In the genomic region with DNA sequence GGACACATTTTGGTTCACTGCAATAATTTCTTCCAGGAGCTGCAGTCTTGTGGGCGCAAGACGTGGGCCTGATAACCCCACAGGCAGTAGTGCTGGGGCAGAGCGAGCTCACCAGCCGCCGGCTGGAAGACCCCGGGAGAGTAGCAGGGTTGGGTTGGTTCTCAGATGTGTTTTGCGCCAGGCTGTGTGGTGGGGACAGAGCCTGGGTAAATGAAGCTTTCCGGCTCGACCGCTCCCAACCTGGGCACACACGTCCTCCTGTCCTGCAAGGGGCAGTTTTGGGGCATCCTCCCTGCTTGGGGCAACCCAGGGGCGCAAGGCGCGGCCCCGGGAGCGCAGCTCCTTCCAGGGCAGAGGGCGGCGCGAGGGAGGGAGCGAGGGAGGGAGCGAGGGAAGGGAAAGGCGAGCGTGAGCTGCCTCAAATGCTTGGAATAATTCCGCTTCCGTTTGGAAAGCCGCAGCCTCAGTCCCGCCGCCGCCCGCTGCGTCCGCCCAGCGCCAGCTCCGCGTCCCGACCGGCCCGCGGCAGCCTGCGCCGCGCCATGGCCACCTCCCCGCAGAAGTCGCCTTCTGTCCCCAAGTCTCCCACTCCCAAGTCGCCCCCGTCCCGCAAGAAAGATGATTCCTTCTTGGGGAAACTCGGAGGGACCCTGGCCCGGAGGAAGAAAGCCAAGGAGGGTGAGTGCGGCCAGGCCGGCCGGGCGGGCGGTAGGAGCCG, we compare ENCODE assay signal across 1 cellular context.
TF ChIP-seq lines count a peak whose summit lies in the region.

A gene with protein sequence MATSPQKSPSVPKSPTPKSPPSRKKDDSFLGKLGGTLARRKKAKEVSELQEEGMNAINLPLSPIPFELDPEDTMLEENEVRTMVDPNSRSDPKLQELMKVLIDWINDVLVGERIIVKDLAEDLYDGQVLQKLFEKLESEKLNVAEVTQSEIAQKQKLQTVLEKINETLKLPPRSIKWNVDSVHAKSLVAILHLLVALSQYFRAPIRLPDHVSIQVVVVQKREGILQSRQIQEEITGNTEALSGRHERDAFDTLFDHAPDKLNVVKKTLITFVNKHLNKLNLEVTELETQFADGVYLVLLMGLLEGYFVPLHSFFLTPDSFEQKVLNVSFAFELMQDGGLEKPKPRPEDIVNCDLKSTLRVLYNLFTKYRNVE (plus strand): TSS at position 466 of the 718 bp plus-strand sequence. CDS start 77 bp downstream, at position 543.

TF ChIP-seq in H1, 55 proteins besides CTCF, POLR2A, EP300 and RAD21:
- TF ChIP-seq POU5F1 (IDR thresholded peaks at IDR 0.05; ENCODE audit: low read depth, low read length) (no peak), SIX5 (IDR thresholded peaks at IDR 0.05; ENCODE audit: low read depth, low read length) (no peak), TCF12 (IDR thresholded peaks at IDR 0.05; ENCODE audit: low read depth, low read length) (no peak), KDM1A (IDR thresholded peaks at IDR 0.05; ENCODE audit: borderline replicate concordance, low read length) (no peak), BCL11A (IDR thresholded peaks at IDR 0.05; ENCODE audit: low read depth in 2 of 2, low read length in 2 of 2) (no peak), ASH2L (IDR thresholded peaks at IDR 0.05; ENCODE audit: low read length) (peak; percentile 90), GABPA (IDR thresholded peaks at IDR 0.05; ENCODE audit: borderline replicate concordance, insufficient read depth, low read length) (no peak), TBP (IDR thresholded peaks at IDR 0.05; ENCODE audit: low read depth, low read length) (peak; percentile 26; the same call in 1 of the 2 replicates), YY1 (IDR thresholded peaks at IDR 0.05; ENCODE audit: low read depth, low read length) (no peak), RBBP5 (IDR thresholded peaks at IDR 0.05; ENCODE audit: borderline replicate concordance, low read depth, low read length) (peak; percentile 98), HDAC2 (IDR thresholded peaks at IDR 0.05; ENCODE audit: borderline replicate concordance in 1 of 2, low read depth in 2 of 2, low read length in 2 of 2) (0 out of 4 replicates have a peak, but pooled peaks of 1 of the 2 experiments have one; percentile 22), TEAD4 (IDR thresholded peaks at IDR 0.05; ENCODE audit: low read depth, low read length) (peak; percentile 92), FOSL1 (IDR thresholded peaks at IDR 0.05; ENCODE audit: insufficient read depth, low read depth, low read length) (no peak), SIRT6 (IDR thresholded peaks at IDR 0.05; ENCODE audit: low read length) (no peak), CBX5 (IDR thresholded peaks at IDR 0.05; ENCODE audit: low read depth, low read length) (no peak), TAF1 (IDR thresholded peaks at IDR 0.05; ENCODE audit: low read depth, low read length) (peak; percentile 19; the same call in 1 of the 2 replicates), SUZ12 (IDR thresholded peaks at IDR 0.05; ENCODE audit: low read length) (no peak), ZNF274 (IDR thresholded peaks at IDR 0.05; ENCODE audit: borderline replicate concordance, extremely low read depth, low read length) (no peak), JUN (IDR thresholded peaks at IDR 0.05; ENCODE audit: low read depth, low read length) (no peak), NRF1 (IDR thresholded peaks at IDR 0.05; ENCODE audit: low read depth, low read length) (no peak), SP1 (IDR thresholded peaks at IDR 0.05; ENCODE audit: low read depth, low read length) (no peak), BACH1 (IDR thresholded peaks at IDR 0.05; ENCODE audit: low read length) (no peak), SP4 (IDR thresholded peaks at IDR 0.05; ENCODE audit: low read length) (no peak), MAFK (IDR thresholded peaks at IDR 0.05; ENCODE audit: low read depth, low read length) (no peak), CHD2 (IDR thresholded peaks at IDR 0.05; ENCODE audit: low read length) (no peak), SRF (IDR thresholded peaks at IDR 0.05; ENCODE audit: low read depth, low read length) (no peak), SIN3A (conservative IDR thresholded peaks at IDR 0.05 in 1 of 2, IDR thresholded peaks at IDR 0.05 in 1 of 2; ENCODE audit: low read depth in 1 of 2, low read length in 2 of 2) (0 out of 4 replicates have a peak, but pooled peaks of 1 of the 2 experiments have one; percentile 65), RXRA (IDR thresholded peaks at IDR 0.05; ENCODE audit: insufficient read depth, low read depth, low read length) (no peak), PHF8 (conservative IDR thresholded peaks at IDR 0.05; ENCODE audit: low read depth, low read length) (peak; percentile 82), KDM4A (IDR thresholded peaks at IDR 0.05; ENCODE audit: low read depth, low read length, severe bottlenecking) (peak; percentile 75), RFX5 (IDR thresholded peaks at IDR 0.05; ENCODE audit: borderline replicate concordance, low read depth, low read length) (no peak), CTBP2 (IDR thresholded peaks at IDR 0.05; ENCODE audit: borderline replicate concordance, insufficient read depth, insufficient read length, low read length) (peak; percentile 82), CHD1 (IDR thresholded peaks at IDR 0.05; ENCODE audit: low read depth, low read length) (no peak), NANOG (IDR thresholded peaks at IDR 0.05; ENCODE audit: insufficient read depth, low read depth, low read length, poor library complexity, severe bottlenecking) (no peak), JUND (IDR thresholded peaks at IDR 0.05; ENCODE audit: low read length) (no peak), BRCA1 (IDR thresholded peaks at IDR 0.05; ENCODE audit: low read depth, low read length) (no peak), CREB1 (IDR thresholded peaks at IDR 0.05) (peak; percentile 15; the same call in 1 of the 2 replicates)
- TF ChIP-seq, protein P1, sequence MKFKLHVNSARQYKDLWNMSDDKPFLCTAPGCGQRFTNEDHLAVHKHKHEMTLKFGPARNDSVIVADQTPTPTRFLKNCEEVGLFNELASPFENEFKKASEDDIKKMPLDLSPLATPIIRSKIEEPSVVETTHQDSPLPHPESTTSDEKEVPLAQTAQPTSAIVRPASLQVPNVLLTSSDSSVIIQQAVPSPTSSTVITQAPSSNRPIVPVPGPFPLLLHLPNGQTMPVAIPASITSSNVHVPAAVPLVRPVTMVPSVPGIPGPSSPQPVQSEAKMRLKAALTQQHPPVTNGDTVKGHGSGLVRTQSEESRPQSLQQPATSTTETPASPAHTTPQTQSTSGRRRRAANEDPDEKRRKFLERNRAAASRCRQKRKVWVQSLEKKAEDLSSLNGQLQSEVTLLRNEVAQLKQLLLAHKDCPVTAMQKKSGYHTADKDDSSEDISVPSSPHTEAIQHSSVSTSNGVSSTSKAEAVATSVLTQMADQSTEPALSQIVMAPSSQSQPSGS (IDR thresholded peaks at IDR 0.05; ENCODE audit: low read length): no peak
- TF ChIP-seq, protein P2, sequence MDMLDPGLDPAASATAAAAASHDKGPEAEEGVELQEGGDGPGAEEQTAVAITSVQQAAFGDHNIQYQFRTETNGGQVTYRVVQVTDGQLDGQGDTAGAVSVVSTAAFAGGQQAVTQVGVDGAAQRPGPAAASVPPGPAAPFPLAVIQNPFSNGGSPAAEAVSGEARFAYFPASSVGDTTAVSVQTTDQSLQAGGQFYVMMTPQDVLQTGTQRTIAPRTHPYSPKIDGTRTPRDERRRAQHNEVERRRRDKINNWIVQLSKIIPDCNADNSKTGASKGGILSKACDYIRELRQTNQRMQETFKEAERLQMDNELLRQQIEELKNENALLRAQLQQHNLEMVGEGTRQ (IDR thresholded peaks at IDR 0.05; ENCODE audit: low read length): no peak
- TF ChIP-seq, protein P3, sequence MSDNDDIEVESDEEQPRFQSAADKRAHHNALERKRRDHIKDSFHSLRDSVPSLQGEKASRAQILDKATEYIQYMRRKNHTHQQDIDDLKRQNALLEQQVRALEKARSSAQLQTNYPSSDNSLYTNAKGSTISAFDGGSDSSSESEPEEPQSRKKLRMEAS (IDR thresholded peaks at IDR 0.05): peak; percentile 66
